In the genomic region with DNA sequence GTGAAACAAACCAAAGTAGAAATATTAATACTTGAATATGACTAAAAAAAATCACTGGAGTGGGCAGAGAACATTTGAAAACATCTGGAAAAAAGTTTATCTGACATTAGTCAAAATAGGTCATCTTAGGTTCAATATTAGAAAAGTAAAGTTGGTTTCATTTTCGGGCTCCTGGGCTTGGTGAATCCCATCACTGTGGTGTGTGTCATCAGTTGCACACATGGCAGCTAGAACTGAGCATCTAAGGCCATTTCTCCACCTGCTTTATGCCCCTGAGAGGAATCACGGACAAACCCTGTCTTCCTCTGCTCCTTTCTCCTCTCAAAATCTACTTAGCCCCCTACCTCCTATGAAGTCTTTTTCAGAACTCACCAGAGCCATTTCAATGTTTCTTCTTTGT, we compare ENCODE assay signal across 17 cellular contexts. TPM values are rescaled to one million over a fixed set of nuclear protein-coding genes. Genes with fewer than 3 reads are reported as not detected.
DNase-seq lines count a peak whose midpoint lies in the region; ATAC-seq and TF ChIP-seq lines count a peak whose summit lies in the region.
"Had no signal": no experiment of that assay in that cellular context is flagged by ENCODE, and none has a peak within 500 bp of the region (broad histone marks: within the 10 kb centered on the region; RNA-seq: fewer than 3 reads in every experiment).

No MANE protein-coding gene starts in this region.

- H3K9me3 Mint-ChIP-seq in CD4-positive, alpha-beta T cell: no peaks in the 10 kb centered on the region
- H3K9me3 Mint-ChIP-seq in activated CD4-positive, alpha-beta memory T cell treated with anti-CD3 and anti-CD28 coated beads for 36 hours: no peaks in the 10 kb centered on the region
- H3K9me3 Mint-ChIP-seq: immature natural killer cell, nephron progenitor cell had no signal

- no peak overlapping the region for H3K27ac ChIP-seq in CD4-positive, alpha-beta T cell (ENCODE audit: low read depth, low read length)
- H3K27ac ChIP-seq: ascending aorta had no signal

- H3K36me3 Mint-ChIP-seq in CD4-positive, alpha-beta T cell (ENCODE audit: low read depth): no peaks in the 10 kb centered on the region
- H3K36me3 Mint-ChIP-seq in activated CD4-positive, alpha-beta memory T cell treated with anti-CD3 and anti-CD28 coated beads for 36 hours: peaks cover 40% of the 10 kb centered on the region
- H3K36me3 Mint-ChIP-seq: immature natural killer cell had no signal

- no peaks in the 10 kb centered on the region for H3K27me3 ChIP-seq in CD4-positive, alpha-beta T cell (ENCODE audit: control insufficient read depth, insufficient read depth, low read length)
- H3K27me3 ChIP-seq: ascending aorta had no signal

- CTCF ChIA-PET in CD4-positive, alpha-beta T cell (lab: Charles Lee): no interaction called here
- CTCF ChIA-PET in activated CD4-positive, alpha-beta memory T cell treated with anti-CD3 and anti-CD28 coated beads for 36 hours (lab: Charles Lee): interaction anchor here (2.0 kb wide), 1 partner anchor 38 kb away, joined by 6 read pairs; no protein-coding TSS in a partner anchor

- peak overlapping the region; percentile 21 for H3K4me3 Mint-ChIP-seq in CD4-positive, alpha-beta T cell
- peak overlapping the region; percentile 60 for H3K4me3 Mint-ChIP-seq in activated CD4-positive, alpha-beta memory T cell treated with anti-CD3 and anti-CD28 coated beads for 36 hours
- H3K4me3 Mint-ChIP-seq: immature natural killer cell, nephron progenitor cell had no signal

- POLR2A ChIA-PET in CD4-positive, alpha-beta T cell (lab: Charles Lee): no interaction called here
- POLR2A ChIA-PET in activated CD4-positive, alpha-beta memory T cell treated with anti-CD3 and anti-CD28 coated beads for 36 hours (lab: Charles Lee): interaction anchor here (0.6 to 4.1 kb wide), 4 partner anchors 14 to 118 kb away, joined by 3 to 24 read pairs (median 8); no protein-coding TSS in a partner anchor

- no peak overlapping the region for H3K27ac Mint-ChIP-seq in CD4-positive, alpha-beta T cell
- peak overlapping the region; percentile 91 for H3K27ac Mint-ChIP-seq in activated CD4-positive, alpha-beta memory T cell treated with anti-CD3 and anti-CD28 coated beads for 36 hours
- H3K27ac Mint-ChIP-seq: immature natural killer cell, nephron progenitor cell had no signal

- DNase-seq in CD4-positive, alpha-beta T cell: no peak
- DNase-seq in GM10266 (ENCODE audit: extremely low spot score) (peak; percentile 15), DMS153 (lab: John Stamatoyannopoulos, UW) (no peak), epidermal melanocyte (ENCODE audit: insufficient read length, low spot score) (no peak), islet precursor cell (no peak), nucleus accumbens (lab: John Stamatoyannopoulos, UW) (no peak)
- peak; percentile 62 for DNase-seq in activated CD4-positive, alpha-beta memory T cell treated with anti-CD3 and anti-CD28 coated beads for 36 hours
- DNase-seq: activated CD8-positive, alpha-beta memory T cell treated with anti-CD3 and anti-CD28 coated beads, Interleukin-2, amount 50 U/mL, for 48 hours; BE2C; DMS53; immature natural killer cell; nephron progenitor cell; substantia nigra had no signal

- ATAC-seq in CD4-positive, alpha-beta T cell (ENCODE audit: poor library complexity): no peak
- ATAC-seq in HG02623 (IDR thresholded peaks at IDR 0.05; ENCODE audit: unreplicated experiment): peak; percentile 45

- no peaks in the 10 kb centered on the region for H3K27me3 Mint-ChIP-seq in CD4-positive, alpha-beta T cell
- H3K27me3 Mint-ChIP-seq in activated CD4-positive, alpha-beta memory T cell treated with anti-CD3 and anti-CD28 coated beads for 36 hours: no peaks in the 10 kb centered on the region

- no peaks in the 10 kb centered on the region for H3K9me3 ChIP-seq in CD4-positive, alpha-beta T cell (ENCODE audit: control insufficient read depth, low read length)
- H3K9me3 ChIP-seq: ascending aorta, BE2C had no signal

- no peak for TF ChIP-seq CTCF in CD4-positive, alpha-beta T cell (IDR thresholded peaks at IDR 0.05)
- TF ChIP-seq CTCF in GM10266 (IDR thresholded peaks at IDR 0.05; ENCODE audit: control insufficient read depth, insufficient read depth, low read depth, missing control alignments): no peak

- H3K4me1 Mint-ChIP-seq in CD4-positive, alpha-beta T cell (ENCODE audit: low read depth): peaks cover 23% of the 10 kb centered on the region
- H3K4me1 Mint-ChIP-seq in activated CD4-positive, alpha-beta memory T cell treated with anti-CD3 and anti-CD28 coated beads for 36 hours (ENCODE audit: low read depth): peaks cover 76% of the 10 kb centered on the region

- intact Hi-C loops in CD4-positive, alpha-beta T cell (cut with DNase I, micrococcal nuclease): no loop called here
- intact Hi-C loops in activated CD4-positive, alpha-beta memory T cell treated with anti-CD3 and anti-CD28 coated beads for 36 hours (cut with micrococcal nuclease): loop anchor here (1.0 to 2.0 kb wide), 6 partner anchors 13 to 58 kb away; no protein-coding TSS in a partner anchor

RNA-seq across cellular contexts. Expression of gene HSD11B1, which starts 5.5 kb away (rescaled TPM):
- under 1 TPM in 1 of 2 experiments, not detected in 1; 0.33 TPM for total RNA-seq in CD4-positive, alpha-beta T cell
- 10 to 100 TPM; 22.4 to 23.9 TPM for total RNA-seq in activated CD4-positive, alpha-beta memory T cell treated with anti-CD3 and anti-CD28 coated beads for 36 hours
- total RNA-seq: mammary epithelial cell, SK-MEL-5 had no signal

RNA-seq across cellular contexts. Expression of gene G0S2, which starts 34.9 kb away (rescaled TPM):
- 1 to 10 TPM; 6.4 to 6.8 TPM for total RNA-seq in CD4-positive, alpha-beta T cell
- 10 to 100 TPM; 92.7 to 93.1 TPM for total RNA-seq in activated CD4-positive, alpha-beta memory T cell treated with anti-CD3 and anti-CD28 coated beads for 36 hours

RNA-seq across cellular contexts. Expression of gene TRAF3IP3, which starts 45.8 kb away (rescaled TPM):
- total RNA-seq in CD4-positive, alpha-beta T cell: 100 to 1,000 TPM; 279 to 290 TPM
- total RNA-seq in activated CD4-positive, alpha-beta memory T cell treated with anti-CD3 and anti-CD28 coated beads for 36 hours: 100 to 1,000 TPM; 212 to 217 TPM
- total RNA-seq: ascending aorta had no signal

RNA-seq across cellular contexts. Expression of gene LAMB3, which starts 57.9 kb away (rescaled TPM):
- total RNA-seq in CD4-positive, alpha-beta T cell: under 1 TPM; 0.25 to 0.31 TPM
- total RNA-seq in activated CD4-positive, alpha-beta memory T cell treated with anti-CD3 and anti-CD28 coated beads for 36 hours: 10 to 100 TPM; 14.6 to 14.7 TPM

Comparison
In these comparisons a context has a peak if more than half of its experiments do, and no peak if none do; other contexts are left out.
1. DNase-seq: peak in GM10266 (single experiment) and activated CD4-positive, alpha-beta memory T cell treated with anti-CD3 and anti-CD28 coated beads for 36 hours (single experiment); none in CD4-positive, alpha-beta T cell (0 of 10), DMS153 (single experiment), epidermal melanocyte (single experiment), islet precursor cell (single experiment) and nucleus accumbens (0 of 56).
2. RNA of gene HSD11B1, which starts 5.5 kb away (total RNA-seq): 22.4 to 23.9 TPM in activated CD4-positive, alpha-beta memory T cell treated with anti-CD3 and anti-CD28 coated beads for 36 hours; 0.33 TPM in CD4-positive, alpha-beta T cell; every median in the first group is over 10 times any median in the second.
3. RNA of gene G0S2, which starts 34.9 kb away (total RNA-seq): 92.7 to 93.1 TPM in activated CD4-positive, alpha-beta memory T cell treated with anti-CD3 and anti-CD28 coated beads for 36 hours; 6.4 to 6.8 TPM in CD4-positive, alpha-beta T cell; every median in the first group is over 10 times any median in the second.